In genomic region chr10:95513941-95514392, GRCh38 we compare ENCODE assay signal across 10 cellular contexts. TPM values are rescaled to one million over a fixed set of nuclear protein-coding genes. Genes with fewer than 3 reads are reported as not detected.
DNase-seq lines count a peak whose midpoint lies in the region; ATAC-seq and TF ChIP-seq lines count a peak whose summit lies in the region.
"Had no signal": no experiment of that assay in that cellular context is flagged by ENCODE, and none has a peak within 500 bp of the region (broad histone marks: within the 10 kb centered on the region; RNA-seq: fewer than 3 reads in every experiment).

No MANE protein-coding gene starts in this region.

- WGBS in mammary epithelial cell (ENCODE audit: low coverage, missing lambda C conversion rate) = 0% methylated on average over 2 of the region's 2 CpGs
- WGBS in testis, 2 donors = 32 to 44% methylated on average over 2 of the region's 2 CpGs

- H4K20me1 ChIP-seq in mammary epithelial cell (ENCODE audit: insufficient read depth, low read length) = no peaks in the 10 kb centered on the region

- H3K4me3 ChIP-seq in mammary epithelial cell (replicated peaks in 1 of 3; ENCODE audit: insufficient read depth in 1 of 3, low read depth in 2 of 3, low read length in 3 of 3) (no peak overlapping the region), testis (no peak overlapping the region)

- TF ChIP-seq CTCF in mammary epithelial cell (conservative IDR thresholded peaks at IDR 0.05 in 1 of 2, IDR thresholded peaks at IDR 0.05 in 1 of 2; ENCODE audit: extremely low read depth in 1 of 2, insufficient read depth in 1 of 2, low read depth in 1 of 2, low read length in 2 of 2) = no peak
- TF ChIP-seq CTCF in testis (IDR thresholded peaks at IDR 0.05) = no peak

- no peak overlapping the region for H3K9ac ChIP-seq in mammary epithelial cell (ENCODE audit: insufficient read depth, low read length)

- no peak for ATAC-seq in HG02852 (IDR thresholded peaks at IDR 0.05; ENCODE audit: unreplicated experiment)
- ATAC-seq in HG03039 (IDR thresholded peaks at IDR 0.05; ENCODE audit: unreplicated experiment) = no peak

- CTCF ChIA-PET in mammary epithelial cell (lab: Charles Lee; ENCODE audit: low non-redundant PET) = interaction anchor here (0.5 kb wide), 1 partner anchor 330 kb away, joined by 5 read pairs; no protein-coding TSS in a partner anchor

- in situ Hi-C loops in mammary epithelial cell (cut with MboI; ENCODE audit: low sequenced_read_pairs in 2 of 2) = no loop called here

- peak; percentile 30 for DNase-seq in activated CD4-positive, alpha-beta T cell treated with anti-CD3 and anti-CD28 coated beads for 48 hours
- DNase-seq in activated CD4-positive, alpha-beta T cell treated with anti-CD3 and anti-CD28 coated beads for 4 hours = no peak
- peak; percentile 77 for DNase-seq in mammary epithelial cell
- peak; percentile 89 for DNase-seq in kidney tubule cell (ENCODE audit: low spot score)
- no peak for DNase-seq in testis
- DNase-seq in NK-92 (lab: John Stamatoyannopoulos, UW; ENCODE audit: unreplicated experiment) = no peak
- DNase-seq: activated naive CD8-positive, alpha-beta T cell treated with anti-CD3 and anti-CD28 coated beads, Interleukin-2, amount 10 ng/mL, durations not matched to agents 7 days and 5 days; NCI-H524 treated with DMSO at 0.1 percent for 48 hours had no signal

- H3K4me1 ChIP-seq in mammary epithelial cell (ENCODE audit: insufficient read depth, low read length) (peaks cover 7% of the 10 kb centered on the region), testis (peaks cover 21% of the 10 kb centered on the region)

- H3K27ac ChIP-seq in mammary epithelial cell (ENCODE audit: insufficient read depth, low read depth, low read length) (no peak overlapping the region), testis (peak overlapping the region; percentile 41 to 63)

- H3K9me3 ChIP-seq in mammary epithelial cell (replicated peaks; ENCODE audit: insufficient read depth, low read length) = no peaks in the 10 kb centered on the region
- no peaks in the 10 kb centered on the region for H3K9me3 ChIP-seq in testis

- H3K36me3 ChIP-seq in mammary epithelial cell (ENCODE audit: insufficient read depth, low read length) (no peaks in the 10 kb centered on the region), testis (ENCODE audit: low read depth, missing control alignments) (no peaks in the 10 kb centered on the region)

- no peak overlapping the region for H3K4me2 ChIP-seq in mammary epithelial cell (ENCODE audit: insufficient read depth, low read depth, low read length)

- no TSS peak for BruUV-seq in mammary epithelial cell (replicated peaks; lab: Mats Ljungman, UMichigan)

- dilution Hi-C loops in mammary epithelial cell (cut with HindIII; ENCODE audit: low sequenced_read_pairs) = no loop called here

- H2AFZ ChIP-seq in mammary epithelial cell (ENCODE audit: low read depth, low read length) = no peak overlapping the region

- no peak for TF ChIP-seq POLR2A in testis (IDR thresholded peaks at IDR 0.05)

- H3K27me3 ChIP-seq in mammary epithelial cell (ENCODE audit: insufficient read depth, low read length) (no peaks in the 10 kb centered on the region), testis (no peaks in the 10 kb centered on the region)

- intact Hi-C loops in mammary epithelial cell (cut with micrococcal nuclease) = no loop called here
- intact Hi-C loops in testis (cut with DNase I; ENCODE audit: low total_unique reads) = no loop called here

- no peaks in the 10 kb centered on the region for H3K79me2 ChIP-seq in mammary epithelial cell (ENCODE audit: insufficient read depth, low read length)

RNA-seq across cellular contexts. Expression of gene SORBS1, which starts 47.2 kb away (rescaled TPM):
- total RNA-seq in mammary epithelial cell (1 to 10 TPM; 1.6 to 9.8 TPM), testis (10 to 100 TPM; 34.4 to 38.8 TPM)
- polyA plus RNA-seq in mammary epithelial cell (0.70 TPM), testis (ENCODE audit: insufficient read depth, low read depth, low replicate concordance) (46.6 TPM)
- polyA minus RNA-seq in mammary epithelial cell = not detected

Comparison
In these comparisons a context has a peak if more than half of its experiments do, and no peak if none do; other contexts are left out.
1. DNase-seq: peak in activated CD4-positive, alpha-beta T cell treated with anti-CD3 and anti-CD28 coated beads for 48 hours (single experiment), mammary epithelial cell (single experiment) and kidney tubule cell (single experiment); none in activated CD4-positive, alpha-beta T cell treated with anti-CD3 and anti-CD28 coated beads for 4 hours (0 of 2), testis (single experiment) and NK-92 (single experiment).